Comparison of ENCODE assay signal across 1 cellular context in genomic region chr2:241036964-241037421, GRCh38.
TF ChIP-seq lines count a peak whose summit lies in the region.

No MANE protein-coding gene starts in this region.

TF ChIP-seq in HepG2, 621 proteins besides CTCF, POLR2A, EP300 and RAD21 (continued from another document):
- TF ChIP-seq ZNF687 (CRISPR knock-in tag; IDR thresholded peaks at IDR 0.05): peak; percentile 6
TF ChIP-seq in HepG2: peak in this region for 3.
